Comparison of ENCODE assay signal across 29 cellular contexts in the genomic region with DNA sequence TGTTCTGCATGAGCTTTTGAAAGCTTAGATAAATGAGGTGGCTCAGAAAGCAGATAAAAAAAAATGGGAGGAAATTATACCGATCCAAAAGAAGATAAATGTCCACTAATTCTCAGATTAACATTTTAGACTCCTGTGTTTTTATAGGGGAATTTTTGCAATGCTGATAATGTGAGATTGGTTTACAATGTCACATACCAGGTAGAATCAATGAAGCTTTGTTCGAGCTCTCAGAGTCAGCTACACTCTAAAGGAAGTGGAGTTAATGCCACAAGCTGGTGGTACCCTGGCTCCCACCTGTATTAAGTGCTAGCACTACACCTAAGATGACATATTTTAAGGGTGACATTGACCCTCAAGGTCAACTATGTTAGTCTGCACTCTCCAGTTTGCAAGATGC.
"Had no signal": no experiment of that assay in that cellular context is flagged by ENCODE, and none has a peak within 500 bp of the region (broad histone marks: within the 10 kb centered on the region; RNA-seq: fewer than 3 reads in every experiment).

No MANE protein-coding gene starts in this region.

- H3K27ac ChIP-seq: esophagus muscularis mucosa, heart right ventricle, left lung, lower lobe of right lung, neutrophil, ovary, suprapubic skin, tibial nerve had no signal

- H3K9me3 ChIP-seq: esophagus muscularis mucosa, left lung, lower lobe of right lung, neutrophil, ovary, spleen, suprapubic skin, tibial nerve had no signal

- H3K27me3 Mint-ChIP-seq: activated CD4-positive, alpha-beta T cell treated with anti-CD3 and anti-CD28 coated beads, Interleukin-2, amount 10 ng/mL, durations not matched to agents 7 days and 5 days; activated CD8-positive, alpha-beta T cell treated with anti-CD3 and anti-CD28 coated beads for 36 hours; activated naive CD4-positive, alpha-beta T cell treated with anti-CD3 and anti-CD28 coated beads, Interleukin-2, amount 50 U/mL, for 24 hours; activated naive CD8-positive, alpha-beta T cell treated with anti-CD3 and anti-CD28 coated beads, Interleukin-2, amount 50 U/mL, for 24 hours; activated T-helper 17 cell treated with anti-CD3 and anti-CD28 coated beads, Interleukin-2, amount 50 U/mL, for 72 hours; central memory CD8-positive, alpha-beta T cell had no signal

- DNase-seq: activated CD4-positive, alpha-beta T cell treated with anti-CD3 and anti-CD28 coated beads for 1 hour; activated CD4-positive, alpha-beta T cell treated with anti-CD3 and anti-CD28 coated beads, Interleukin-2, amount 10 ng/mL, durations not matched to agents 7 days and 5 days; activated CD8-positive, alpha-beta T cell treated with anti-CD3 and anti-CD28 coated beads for 36 hours; activated gamma-delta T cell treated with Interleukin-2 at 50 U/mL for 16 hours; activated naive CD8-positive, alpha-beta T cell treated with anti-CD3 and anti-CD28 coated beads, Interleukin-2, amount 50 U/mL, for 24 hours; activated T-cell treated with anti-CD3 and anti-CD28 coated beads, Interleukin-2, amount 50 U/mL, for 4 hours; amygdala; dermis blood vessel endothelial cell; effector CD4-positive, alpha-beta T cell; foreskin melanocyte; heart right ventricle; left lung; lower lobe of right lung; mesenchymal stem cell; ovary; right cardiac atrium; spleen; stimulated activated naive CD4-positive, alpha-beta T cell; T1000 had no signal

- ATAC-seq: activated CD8-positive, alpha-beta T cell treated with anti-CD3 and anti-CD28 coated beads for 36 hours; activated naive CD8-positive, alpha-beta T cell treated with anti-CD3 and anti-CD28 coated beads, Interleukin-2, amount 50 U/mL, for 24 hours; activated T-cell treated with anti-CD3 and anti-CD28 coated beads, Interleukin-2, amount 50 U/mL, for 4 hours; activated T-helper 17 cell treated with anti-CD3 and anti-CD28 coated beads, Interleukin-2, amount 50 U/mL, for 72 hours; heart right ventricle; left lung; lower lobe of right lung; natural killer cell treated with Interleukin-12 subunit alpha and Interleukin-12 subunit beta and Interleukin-15 and Interleukin-18, amount 100 ng/mL, for 72 hours; right cardiac atrium had no signal

- FAIRE-seq: colon, islet of Langerhans had no signal

- H3K4me3 Mint-ChIP-seq: activated CD4-positive, alpha-beta T cell treated with anti-CD3 and anti-CD28 coated beads, Interleukin-2, amount 10 ng/mL, durations not matched to agents 7 days and 5 days; activated CD8-positive, alpha-beta T cell treated with anti-CD3 and anti-CD28 coated beads for 36 hours; activated naive CD4-positive, alpha-beta T cell treated with anti-CD3 and anti-CD28 coated beads, Interleukin-2, amount 50 U/mL, for 24 hours; activated naive CD8-positive, alpha-beta T cell treated with anti-CD3 and anti-CD28 coated beads, Interleukin-2, amount 50 U/mL, for 24 hours; activated T-cell treated with anti-CD3 and anti-CD28 coated beads, Interleukin-2, amount 50 U/mL, for 4 hours; activated T-helper 17 cell treated with anti-CD3 and anti-CD28 coated beads, Interleukin-2, amount 50 U/mL, for 72 hours; central memory CD8-positive, alpha-beta T cell; natural killer cell treated with Interleukin-12 subunit alpha and Interleukin-12 subunit beta and Interleukin-15 and Interleukin-18, amount 100 ng/mL, for 72 hours had no signal

- H3K27me3 ChIP-seq: esophagus muscularis mucosa, heart right ventricle, left lung, neutrophil, ovary, spleen, suprapubic skin, tibial nerve had no signal

- H3K9me3 Mint-ChIP-seq: activated naive CD4-positive, alpha-beta T cell treated with anti-CD3 and anti-CD28 coated beads, Interleukin-2, amount 50 U/mL, for 24 hours; activated naive CD8-positive, alpha-beta T cell treated with anti-CD3 and anti-CD28 coated beads, Interleukin-2, amount 50 U/mL, for 24 hours; activated T-helper 17 cell treated with anti-CD3 and anti-CD28 coated beads, Interleukin-2, amount 50 U/mL, for 72 hours; central memory CD8-positive, alpha-beta T cell had no signal

- H3K27ac Mint-ChIP-seq: activated CD4-positive, alpha-beta T cell treated with anti-CD3 and anti-CD28 coated beads, Interleukin-2, amount 10 ng/mL, durations not matched to agents 7 days and 5 days; activated CD8-positive, alpha-beta T cell treated with anti-CD3 and anti-CD28 coated beads for 36 hours; activated naive CD8-positive, alpha-beta T cell treated with anti-CD3 and anti-CD28 coated beads, Interleukin-2, amount 50 U/mL, for 24 hours; activated T-helper 17 cell treated with anti-CD3 and anti-CD28 coated beads, Interleukin-2, amount 50 U/mL, for 72 hours; natural killer cell treated with Interleukin-12 subunit alpha and Interleukin-12 subunit beta and Interleukin-15 and Interleukin-18, amount 100 ng/mL, for 72 hours had no signal

- H3K4me3 ChIP-seq: esophagus muscularis mucosa, heart right ventricle, left lung, lower lobe of right lung, ovary, spleen, suprapubic skin, tibial nerve had no signal

- H3K36me3 ChIP-seq: esophagus muscularis mucosa, heart right ventricle, left lung, lower lobe of right lung, neutrophil, ovary, spleen, suprapubic skin, tibial nerve had no signal
